In the genomic region with DNA sequence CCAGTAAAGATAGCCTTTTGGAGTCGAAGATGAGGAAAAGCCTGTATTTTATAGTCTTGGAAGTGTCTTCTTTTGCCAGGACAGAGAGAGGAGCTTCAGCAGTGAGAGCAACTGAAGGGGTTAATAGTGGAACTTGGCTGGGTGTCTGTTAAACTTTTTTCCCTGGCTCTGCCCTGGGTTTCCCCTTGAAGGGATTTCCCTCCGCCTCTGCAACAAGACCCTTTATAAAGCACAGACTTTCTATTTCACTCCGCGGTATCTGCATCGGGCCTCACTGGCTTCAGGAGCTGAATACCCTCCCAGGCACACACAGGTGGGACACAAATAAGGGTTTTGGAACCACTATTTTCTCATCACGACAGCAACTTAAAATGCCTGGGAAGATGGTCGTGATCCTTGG, we compare ENCODE assay signal across 10 cellular contexts. TPM values are rescaled to one million over a fixed set of nuclear protein-coding genes. Genes with fewer than 3 reads are reported as not detected.
DNase-seq lines count a peak whose midpoint lies in the region; ATAC-seq, FAIRE-seq and TF ChIP-seq lines count a peak whose summit lies in the region.
"Had no signal": no experiment of that assay in that cellular context is flagged by ENCODE, and none has a peak within 500 bp of the region (broad histone marks: within the 10 kb centered on the region; RNA-seq: fewer than 3 reads in every experiment).

A gene with protein sequence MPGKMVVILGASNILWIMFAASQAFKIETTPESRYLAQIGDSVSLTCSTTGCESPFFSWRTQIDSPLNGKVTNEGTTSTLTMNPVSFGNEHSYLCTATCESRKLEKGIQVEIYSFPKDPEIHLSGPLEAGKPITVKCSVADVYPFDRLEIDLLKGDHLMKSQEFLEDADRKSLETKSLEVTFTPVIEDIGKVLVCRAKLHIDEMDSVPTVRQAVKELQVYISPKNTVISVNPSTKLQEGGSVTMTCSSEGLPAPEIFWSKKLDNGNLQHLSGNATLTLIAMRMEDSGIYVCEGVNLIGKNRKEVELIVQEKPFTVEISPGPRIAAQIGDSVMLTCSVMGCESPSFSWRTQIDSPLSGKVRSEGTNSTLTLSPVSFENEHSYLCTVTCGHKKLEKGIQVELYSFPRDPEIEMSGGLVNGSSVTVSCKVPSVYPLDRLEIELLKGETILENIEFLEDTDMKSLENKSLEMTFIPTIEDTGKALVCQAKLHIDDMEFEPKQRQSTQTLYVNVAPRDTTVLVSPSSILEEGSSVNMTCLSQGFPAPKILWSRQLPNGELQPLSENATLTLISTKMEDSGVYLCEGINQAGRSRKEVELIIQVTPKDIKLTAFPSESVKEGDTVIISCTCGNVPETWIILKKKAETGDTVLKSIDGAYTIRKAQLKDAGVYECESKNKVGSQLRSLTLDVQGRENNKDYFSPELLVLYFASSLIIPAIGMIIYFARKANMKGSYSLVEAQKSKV (plus strand): TSS at position 253 of the 400 bp plus-strand sequence. CDS start 119 bp downstream, at position 372.

- H3K27me3 ChIP-seq in CD8-positive, alpha-beta memory T cell (ENCODE audit: insufficient read depth, low read length, poor library complexity, severe bottlenecking) = no peaks in the 10 kb centered on the region
- peaks cover 0 to 1% (median 0%) of the 10 kb centered on the region in 4 experiments; a peak in 2 of 7 replicates for H3K27me3 ChIP-seq in H1 (replicated peaks in 1 of 4; ENCODE audit: control insufficient read depth in 3 of 4, extremely low read depth in 1 of 4, insufficient read depth in 3 of 4, low read length in 3 of 4)
- H3K27me3 ChIP-seq in neuronal stem cell (ENCODE audit: control insufficient read depth in 3 of 3, insufficient read depth in 3 of 3, low read depth in 1 of 3, low read length in 3 of 3) = no peaks in the 10 kb centered on the region

- H3K4me3 ChIP-seq in CD8-positive, alpha-beta memory T cell (ENCODE audit: low read length) = no peak within 1 kb of the TSS
- H3K4me3 ChIP-seq in H1 (ENCODE audit: extremely low read depth in 1 of 4, insufficient read depth in 2 of 4, low read depth in 3 of 4, low read length in 4 of 4) (peak within 1 kb of the TSS in 1 of 4 experiments; percentile 28; a peak in 1 of 8 replicates), neuronal stem cell (ENCODE audit: low read length in 2 of 2) (no peak within 1 kb of the TSS)
- H3K4me3 ChIP-seq: lung had no signal

- peak within 1 kb of the TSS; percentile 0 to 85 (median 53) for H3K4me3 Mint-ChIP-seq in CD8-positive, alpha-beta memory T cell
- H3K4me3 Mint-ChIP-seq: CD4-positive, CD25-positive, alpha-beta regulatory T cell had no signal

- no peak for TF ChIP-seq RAD21 in H1 (IDR thresholded peaks at IDR 0.05 in 1 of 2, conservative IDR thresholded peaks at IDR 0.05 in 1 of 2; ENCODE audit: low read depth in 2 of 2, low read length in 2 of 2)

- TF ChIP-seq CTCF in H1 (IDR thresholded peaks at IDR 0.05; ENCODE audit: control extremely low read depth in 1 of 3, insufficient read depth in 1 of 3, low read depth in 1 of 3, low read length in 3 of 3) = no peak

- H3K23me2 ChIP-seq in H1 (ENCODE audit: low read depth, low read length) = no peaks in the 10 kb centered on the region

- peak within 1 kb of the TSS in 6 of 8 donors; percentile 35 to 90 (median 56) for H3K27ac Mint-ChIP-seq in CD8-positive, alpha-beta memory T cell
- H3K27ac Mint-ChIP-seq: CD4-positive, CD25-positive, alpha-beta regulatory T cell had no signal

- H4K91ac ChIP-seq in H1 (replicated peaks; ENCODE audit: insufficient read length, low read length) (no peak within 1 kb of the TSS), neuronal stem cell (ENCODE audit: low read depth, low read length, poor library complexity) (no peak within 1 kb of the TSS)

- H3K36me3 ChIP-seq in CD8-positive, alpha-beta memory T cell (ENCODE audit: insufficient read depth, low read length) = no peaks in the 10 kb centered on the region
- H3K36me3 ChIP-seq in H1 (ENCODE audit: control insufficient read depth in 2 of 4, insufficient read depth in 4 of 4, low read length in 3 of 4) = no peaks in the 10 kb centered on the region
- H3K36me3 ChIP-seq in neuronal stem cell (replicated peaks in 1 of 2; ENCODE audit: control insufficient read depth in 2 of 2, insufficient read depth in 2 of 2, low read length in 2 of 2) = no peaks in the 10 kb centered on the region

- TF ChIP-seq EP300 in H1 (IDR thresholded peaks at IDR 0.05; ENCODE audit: borderline replicate concordance in 1 of 2, low read depth in 2 of 2, low read length in 2 of 2) = no peak

- H4K8ac ChIP-seq in H1 (ENCODE audit: extremely low read depth, insufficient read depth, low read length) (no peak within 1 kb of the TSS; the same call in 1 of the 2 replicates), neuronal stem cell (ENCODE audit: low read depth, low read length) (no peak within 1 kb of the TSS)

- H3K9me3 Mint-ChIP-seq in CD8-positive, alpha-beta memory T cell = no peaks in the 10 kb centered on the region
- H3K9me3 Mint-ChIP-seq: CD4-positive, CD25-positive, alpha-beta regulatory T cell had no signal

- H2BK15ac ChIP-seq in H1 (ENCODE audit: low read length) (no peak within 1 kb of the TSS), neuronal stem cell (ENCODE audit: low read length) (no peak within 1 kb of the TSS)

- H2AK5ac ChIP-seq in H1 (ENCODE audit: low read depth, low read length) (no peak within 1 kb of the TSS), neuronal stem cell (ENCODE audit: low read depth, low read length) (no peak within 1 kb of the TSS)

- POLR2A ChIA-PET in CD8-positive, alpha-beta memory T cell (lab: Charles Lee) = interaction anchor here (0.6 kb wide), 1 partner anchor 29 kb away, joined by 3 read pairs; no protein-coding TSS in a partner anchor
- POLR2A ChIA-PET in H1 (lab: Charles Lee; ENCODE audit: partially characterized antibody) = no interaction called here

- peaks cover 0 to 9% of the 10 kb centered on the region in 2 donors for H3K27me3 Mint-ChIP-seq in CD8-positive, alpha-beta memory T cell

- no peaks in the 10 kb centered on the region for H4K20me1 ChIP-seq in H1 (replicated peaks in 1 of 2; ENCODE audit: control insufficient read depth in 1 of 2, insufficient read depth in 2 of 2, low read length in 2 of 2)

- H2BK12ac ChIP-seq in H1 (ENCODE audit: low read depth, low read length) = no peak within 1 kb of the TSS
- H2BK12ac ChIP-seq in neuronal stem cell (ENCODE audit: low read length) = no peak within 1 kb of the TSS

- H3K23ac ChIP-seq in H1 (ENCODE audit: insufficient read length) = no peak within 1 kb of the TSS
- no peak within 1 kb of the TSS for H3K23ac ChIP-seq in neuronal stem cell (ENCODE audit: low read depth, low read length, poor library complexity)

- H3K9ac ChIP-seq in H1 (replicated peaks in 1 of 4; ENCODE audit: extremely low read depth in 1 of 4, low read depth in 3 of 4, low read length in 3 of 4) (no peak within 1 kb of the TSS), neuronal stem cell (ENCODE audit: low read depth, low read length, poor library complexity) (no peak within 1 kb of the TSS)

- no peak within 1 kb of the TSS for H3K14ac ChIP-seq in H1 (ENCODE audit: insufficient read length)
- no peak within 1 kb of the TSS for H3K14ac ChIP-seq in neuronal stem cell (ENCODE audit: low read length)

- CTCF ChIA-PET in CD8-positive, alpha-beta memory T cell (lab: Charles Lee) = no interaction called here
- CTCF ChIA-PET in H1 (lab: Charles Lee; ENCODE audit: partially characterized antibody) = interaction anchor here (0.9 to 2.2 kb wide), 2 partner anchors 17 to 101 kb away, joined by 3 to 7 read pairs; no protein-coding TSS in a partner anchor

- WGBS in H1 (ENCODE audit: extremely low coverage in 1 of 2, insufficient coverage in 1 of 2, insufficient read length in 1 of 2, insufficient replicate concordance in 2 of 2, low coverage in 1 of 2, low lambda C conversion rate in 2 of 2, missing lambda C conversion rate in 1 of 2), 2 experiments = 31% methylated on average over 7 of the region's 7 CpGs; no CpG with 5 or more reads in 1 of the 2 experiments
- WGBS in neuronal stem cell (ENCODE audit: extremely low coverage in 2 of 2, insufficient read length in 2 of 2, insufficient replicate concordance in 1 of 2), 2 donors = no CpG with 5 or more reads among the region's 7 CpGs

- no peak for TF ChIP-seq POLR2A in H1 (IDR thresholded peaks at IDR 0.05; ENCODE audit: control extremely low read depth in 1 of 2, low read depth in 2 of 2, low read length in 2 of 2)

- H2BK20ac ChIP-seq in H1 (ENCODE audit: low read length) = no peak within 1 kb of the TSS

- no peak within 1 kb of the TSS for H3K56ac ChIP-seq in H1 (replicated peaks; ENCODE audit: insufficient read length, low read depth, low read length)

- H2AFZ ChIP-seq in H1 (ENCODE audit: low read length) (peak within 1 kb of the TSS; percentile 100), neuronal stem cell (ENCODE audit: low read length) (peak within 1 kb of the TSS; percentile 82)

- no peak within 1 kb of the TSS for H2BK120ac ChIP-seq in H1 (replicated peaks; ENCODE audit: low read depth, low read length)
- no peak within 1 kb of the TSS for H2BK120ac ChIP-seq in neuronal stem cell (ENCODE audit: low read depth, low read length)

- H3K4me1 ChIP-seq in CD8-positive, alpha-beta memory T cell (ENCODE audit: insufficient read depth, low read length) = no peaks in the 10 kb centered on the region
- peaks cover 0 to 4% (median under 1%) of the 10 kb centered on the region in 4 experiments; a peak in 4 of 7 replicates for H3K4me1 ChIP-seq in H1 (replicated peaks in 1 of 4; ENCODE audit: control insufficient read depth in 3 of 4, insufficient read depth in 4 of 4, low read length in 3 of 4)
- peaks cover 2 to 7% of the 10 kb centered on the region in 2 donors for H3K4me1 ChIP-seq in neuronal stem cell (ENCODE audit: control insufficient read depth in 2 of 2, insufficient read depth in 1 of 2, low read depth in 1 of 2, low read length in 2 of 2)

- no peaks in the 10 kb centered on the region for H3K9me3 ChIP-seq in CD8-positive, alpha-beta memory T cell (ENCODE audit: low read length)
- H3K9me3 ChIP-seq in H1 (ENCODE audit: insufficient read depth in 2 of 2, low read depth in 1 of 2, low read length in 1 of 2) = no peaks in the 10 kb centered on the region
- H3K9me3 ChIP-seq in neuronal stem cell (replicated peaks in 1 of 2; ENCODE audit: control insufficient read depth in 2 of 2, insufficient read depth in 1 of 2, low read depth in 1 of 2, low read length in 2 of 2) = no peaks in the 10 kb centered on the region

- H3K4ac ChIP-seq in H1 (replicated peaks; ENCODE audit: insufficient read length, low read depth, low read length) (no peak within 1 kb of the TSS), neuronal stem cell (ENCODE audit: low read length) (no peak within 1 kb of the TSS)

- peak; percentile 92 for FAIRE-seq in H1 (lab: Jason Lieb, UNC)

- H3K36me3 Mint-ChIP-seq in CD8-positive, alpha-beta memory T cell = no peaks in the 10 kb centered on the region
- H3K36me3 Mint-ChIP-seq: CD4-positive, CD25-positive, alpha-beta regulatory T cell had no signal

- ATAC-seq in HG02678 (IDR thresholded peaks at IDR 0.05; ENCODE audit: unreplicated experiment) (peak; percentile 59), HG03139 (IDR thresholded peaks at IDR 0.05; ENCODE audit: unreplicated experiment) (no peak), GM21528 (IDR thresholded peaks at IDR 0.05; ENCODE audit: low FRiP score, unreplicated experiment) (no peak)

- no peak within 1 kb of the TSS for H3K27ac ChIP-seq in CD8-positive, alpha-beta memory T cell (ENCODE audit: low read depth, low read length)
- no peak within 1 kb of the TSS for H3K27ac ChIP-seq in H1 (ENCODE audit: low read depth, low read length)
- H3K27ac ChIP-seq in neuronal stem cell (replicated peaks; ENCODE audit: low read length) = no peak within 1 kb of the TSS

- no peak for DNase-seq in CD8-positive, alpha-beta memory T cell
- DNase-seq in H1 (ENCODE audit: low read depth in 1 of 2, low spot score in 2 of 2) = peak; percentile 7 to 49
- DNase-seq in neuronal stem cell (ENCODE audit: low spot score) = peak; percentile 55
- DNase-seq in DMS79 (lab: John Stamatoyannopoulos, UW) = no peak
- DNase-seq in epidermal melanocyte (ENCODE audit: insufficient read length, low spot score) = no peak
- DNase-seq: CD4-positive, CD25-positive, alpha-beta regulatory T cell had no signal

- H3K79me1 ChIP-seq in H1 (ENCODE audit: low read depth, low read length) (no peaks in the 10 kb centered on the region), neuronal stem cell (ENCODE audit: low read depth, low read length) (no peaks in the 10 kb centered on the region)

- H3K4me1 Mint-ChIP-seq in CD8-positive, alpha-beta memory T cell = peaks cover 6 to 30% (median 17%) of the 10 kb centered on the region in 3 donors
- H3K4me1 Mint-ChIP-seq: CD4-positive, CD25-positive, alpha-beta regulatory T cell had no signal

- H3K4me2 ChIP-seq in H1 (ENCODE audit: insufficient read depth in 1 of 2, low read depth in 2 of 2, low read length in 2 of 2) = peak within 1 kb of the TSS in 1 of 2 experiments; percentile 49; a peak in 1 of 4 replicates
- H3K4me2 ChIP-seq in neuronal stem cell (ENCODE audit: insufficient read depth, low read length, poor library complexity, severe bottlenecking) = peak within 1 kb of the TSS; percentile 13

- no peak within 1 kb of the TSS for H4K5ac ChIP-seq in H1 (ENCODE audit: insufficient read length, low read depth, low read length)

- H2BK5ac ChIP-seq in H1 (ENCODE audit: low read depth, low read length) (no peak within 1 kb of the TSS), neuronal stem cell (ENCODE audit: low read length) (no peak within 1 kb of the TSS)

- no peak within 1 kb of the TSS for H3K18ac ChIP-seq in H1 (ENCODE audit: extremely low read depth, low read length)
- H3K18ac ChIP-seq in neuronal stem cell (ENCODE audit: low read length) = no peak within 1 kb of the TSS

- no peaks in the 10 kb centered on the region for H3K79me2 ChIP-seq in H1 (ENCODE audit: control insufficient read depth in 1 of 2, insufficient read depth in 2 of 2, low read length in 2 of 2)

RNA-seq across cellular contexts. Expression of the gene that starts here (rescaled TPM):
- total RNA-seq in CD8-positive, alpha-beta memory T cell = 1 to 10 TPM; 3.5 to 4.0 TPM
- 0.51 TPM for polyA plus RNA-seq in CD8-positive, alpha-beta memory T cell
- 0.21 TPM in 1 of 2 replicates, not detected in the other for total RNA-seq in H1 (2021; fragmentation: NEBNext Ultra II Directional; extraction: Animal tissue kit (Norgen Biotek cat#: 25700))
- 0.03 and 0.21 TPM in 2 replicates for polyA plus RNA-seq in H1 (2011; rRNA removed)
- polyA plus RNA-seq in H1 (2011; cell fraction: cytosol; rRNA removed) = 0.14 TPM
- 0.09 TPM for polyA plus RNA-seq in H1 (2011; cell fraction: nucleus; rRNA removed)
- 0.31 to 0.36 TPM (median 0.35 TPM) in 4 replicates for polyA plus RNA-seq in H1 (2012, experiment 1 of 2)
- polyA plus RNA-seq in H1 (2012, experiment 2 of 2) = not detected
- polyA plus RNA-seq in H1 (2013, experiment 1 of 2) = 0.02 TPM
- polyA plus RNA-seq in H1 (2013, experiment 2 of 2) = 0.06 TPM
- polyA minus RNA-seq in H1 (2011; rRNA and poly(A)+ RNA removed) = 0.16 and 0.90 TPM in 2 replicates
- polyA minus RNA-seq in H1 (2011; cell fraction: cytosol; rRNA and poly(A)+ RNA removed) = not detected
- not detected for polyA minus RNA-seq in H1 (2011; cell fraction: nucleus; rRNA and poly(A)+ RNA removed)
- 0.64 TPM for polyA plus RNA-seq in neuronal stem cell (2013, experiment 1 of 2)
- 0.78 TPM for polyA plus RNA-seq in neuronal stem cell (2013, experiment 2 of 2)
- total RNA-seq: CD4-positive, CD25-positive, alpha-beta regulatory T cell had no signal
- polyA plus RNA-seq: CD4-positive, CD25-positive, alpha-beta regulatory T cell had no signal

Comparison
In these comparisons a context has a peak if more than half of its experiments do, and no peak if none do; other contexts are left out.
1. Peak in DNase-seq in H1; RNA of the gene not detected or under 1 TPM.